In the genomic region with DNA sequence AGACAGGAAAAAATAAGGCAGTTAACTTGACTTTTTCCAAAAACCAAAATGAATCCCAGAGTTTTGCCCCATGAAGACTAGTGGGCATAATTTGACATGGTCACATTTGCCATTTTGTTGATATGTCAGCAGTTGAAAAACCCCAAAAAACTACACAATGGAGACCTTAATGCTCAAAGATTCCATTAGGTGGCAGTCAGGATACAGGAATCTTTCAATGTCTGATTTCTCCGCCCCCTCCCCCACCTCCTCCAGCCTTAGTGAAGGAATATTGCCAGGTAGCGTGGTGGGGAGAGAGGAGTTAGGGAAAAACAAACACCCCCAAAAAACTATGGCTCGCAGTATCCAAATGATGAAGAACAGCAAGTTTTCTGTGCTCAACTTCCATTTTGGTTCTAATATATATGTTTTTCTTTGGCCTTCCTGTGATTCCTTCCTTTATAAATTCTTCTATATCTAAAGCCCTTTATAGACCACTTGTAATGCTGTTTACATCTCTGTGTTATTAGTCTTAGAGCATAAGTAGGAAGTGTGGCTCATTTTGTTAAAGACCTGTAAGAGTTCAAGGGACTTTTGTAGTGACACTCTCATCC, we compare ENCODE assay signal across 8 cellular contexts. TPM values are rescaled to one million over a fixed set of nuclear protein-coding genes. Genes with fewer than 3 reads are reported as not detected.
DNase-seq lines count a peak whose midpoint lies in the region; TF ChIP-seq lines count a peak whose summit lies in the region.

No MANE protein-coding gene starts in this region.

- peaks cover 3% of the 10 kb centered on the region for H3K4me1 Mint-ChIP-seq in glutamatergic neuron (ENCODE audit: low read depth, unreplicated experiment)

- TF ChIP-seq CTCF in HFF-Myc (IDR thresholded peaks at IDR 0.05; ENCODE audit: low read depth, low read length, missing control alignments), result peak; percentile 49
- peak; percentile 61 for TF ChIP-seq CTCF in glutamatergic neuron (IDR thresholded peaks at IDR 0.05; ENCODE audit: partially characterized antibody, unreplicated experiment)

- H3K9me3 Mint-ChIP-seq in glutamatergic neuron (ENCODE audit: unreplicated experiment), result no peaks in the 10 kb centered on the region

- H3K27me3 Mint-ChIP-seq in glutamatergic neuron (ENCODE audit: unreplicated experiment), result no peaks in the 10 kb centered on the region

- peak; percentile 11 for DNase-seq in DMS79 treated with DMSO at 0.1 percent for 48 hours (lab: John Stamatoyannopoulos, UW)
- DNase-seq in DMS79 (lab: John Stamatoyannopoulos, UW), result no peak
- DNase-seq in HFF-Myc (ENCODE audit: extremely low read depth, low read depth), result peak; percentile 46
- DNase-seq in NCI-H526 (lab: John Stamatoyannopoulos, UW), result peak; percentile 3 to 75
- peak; percentile 49 to 66 for DNase-seq in activated T-cell treated with anti-CD3 and anti-CD28 coated beads, Interleukin-2, amount 50 U/mL, for 48 hours
- peak; percentile 57 for DNase-seq in glutamatergic neuron
- peak; percentile 38 for DNase-seq in retina
- DNase-seq in effector CD8-positive, alpha-beta T cell (lab: John Stamatoyannopoulos, UW), result no peak

- no peak overlapping the region for H3K27ac Mint-ChIP-seq in glutamatergic neuron (ENCODE audit: unreplicated experiment)

- H3K36me3 Mint-ChIP-seq in glutamatergic neuron (ENCODE audit: unreplicated experiment), result no peaks in the 10 kb centered on the region

- H3K4me3 Mint-ChIP-seq in glutamatergic neuron (ENCODE audit: unreplicated experiment), result no peak overlapping the region

- no peak overlapping the region for H3K4me3 ChIP-seq in HFF-Myc (replicated peaks; ENCODE audit: low read depth, low read length)

RNA-seq across cellular contexts. Expression of a gene that starts 6.7 kb away (rescaled TPM):
- total RNA-seq in glutamatergic neuron (ENCODE audit: unreplicated experiment), result 37.1 TPM

Comparison
In these comparisons a context has a peak if more than half of its experiments do, and no peak if none do; other contexts are left out.
1. DNase-seq: peak in DMS79 treated with DMSO at 0.1 percent for 48 hours (single experiment), HFF-Myc (single experiment), NCI-H526 (2 of 2), activated T-cell treated with anti-CD3 and anti-CD28 coated beads, Interleukin-2, amount 50 U/mL, for 48 hours (2 of 2), glutamatergic neuron (single experiment) and retina (single experiment); none in DMS79 (single experiment) and effector CD8-positive, alpha-beta T cell (single experiment).